ENCODE assay signal across 1 cellular context in genomic region chr16:58222532-58223316, GRCh38.
TF ChIP-seq lines count a peak whose summit lies in the region.

No MANE protein-coding gene starts in this region.

TF ChIP-seq in SK-N-SH treated with all-trans-retinoic acid at 6 μM for 48 hours, 23 proteins besides CTCF, POLR2A, EP300 and RAD21 (continued from another document):
- TF ChIP-seq, protein P1, sequence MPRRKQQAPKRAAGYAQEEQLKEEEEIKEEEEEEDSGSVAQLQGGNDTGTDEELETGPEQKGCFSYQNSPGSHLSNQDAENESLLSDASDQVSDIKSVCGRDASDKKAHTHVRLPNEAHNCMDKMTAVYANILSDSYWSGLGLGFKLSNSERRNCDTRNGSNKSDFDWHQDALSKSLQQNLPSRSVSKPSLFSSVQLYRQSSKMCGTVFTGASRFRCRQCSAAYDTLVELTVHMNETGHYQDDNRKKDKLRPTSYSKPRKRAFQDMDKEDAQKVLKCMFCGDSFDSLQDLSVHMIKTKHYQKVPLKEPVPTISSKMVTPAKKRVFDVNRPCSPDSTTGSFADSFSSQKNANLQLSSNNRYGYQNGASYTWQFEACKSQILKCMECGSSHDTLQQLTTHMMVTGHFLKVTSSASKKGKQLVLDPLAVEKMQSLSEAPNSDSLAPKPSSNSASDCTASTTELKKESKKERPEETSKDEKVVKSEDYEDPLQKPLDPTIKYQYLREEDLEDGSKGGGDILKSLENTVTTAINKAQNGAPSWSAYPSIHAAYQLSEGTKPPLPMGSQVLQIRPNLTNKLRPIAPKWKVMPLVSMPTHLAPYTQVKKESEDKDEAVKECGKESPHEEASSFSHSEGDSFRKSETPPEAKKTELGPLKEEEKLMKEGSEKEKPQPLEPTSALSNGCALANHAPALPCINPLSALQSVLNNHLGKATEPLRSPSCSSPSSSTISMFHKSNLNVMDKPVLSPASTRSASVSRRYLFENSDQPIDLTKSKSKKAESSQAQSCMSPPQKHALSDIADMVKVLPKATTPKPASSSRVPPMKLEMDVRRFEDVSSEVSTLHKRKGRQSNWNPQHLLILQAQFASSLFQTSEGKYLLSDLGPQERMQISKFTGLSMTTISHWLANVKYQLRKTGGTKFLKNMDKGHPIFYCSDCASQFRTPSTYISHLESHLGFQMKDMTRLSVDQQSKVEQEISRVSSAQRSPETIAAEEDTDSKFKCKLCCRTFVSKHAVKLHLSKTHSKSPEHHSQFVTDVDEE (CRISPR knock-in tag; IDR thresholded peaks at IDR 0.05) = no peak
- TF ChIP-seq, protein P2, sequence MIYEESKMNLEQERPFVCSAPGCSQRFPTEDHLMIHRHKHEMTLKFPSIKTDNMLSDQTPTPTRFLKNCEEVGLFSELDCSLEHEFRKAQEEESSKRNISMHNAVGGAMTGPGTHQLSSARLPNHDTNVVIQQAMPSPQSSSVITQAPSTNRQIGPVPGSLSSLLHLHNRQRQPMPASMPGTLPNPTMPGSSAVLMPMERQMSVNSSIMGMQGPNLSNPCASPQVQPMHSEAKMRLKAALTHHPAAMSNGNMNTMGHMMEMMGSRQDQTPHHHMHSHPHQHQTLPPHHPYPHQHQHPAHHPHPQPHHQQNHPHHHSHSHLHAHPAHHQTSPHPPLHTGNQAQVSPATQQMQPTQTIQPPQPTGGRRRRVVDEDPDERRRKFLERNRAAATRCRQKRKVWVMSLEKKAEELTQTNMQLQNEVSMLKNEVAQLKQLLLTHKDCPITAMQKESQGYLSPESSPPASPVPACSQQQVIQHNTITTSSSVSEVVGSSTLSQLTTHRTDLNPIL (CRISPR knock-in tag; IDR thresholded peaks at IDR 0.05; ENCODE audit: low read depth) = no peak
- no peak for TF ChIP-seq TCF4 (CRISPR knock-in tag; IDR thresholded peaks at IDR 0.05; ENCODE audit: borderline replicate concordance)
- TF ChIP-seq ZNF565 (CRISPR knock-in tag; conservative IDR thresholded peaks at IDR 0.05; ENCODE audit: low read depth) = no peak
- no peak for TF ChIP-seq RARB (CRISPR knock-in tag; IDR thresholded peaks at IDR 0.05)
- TF ChIP-seq ZFP30 (CRISPR knock-in tag; IDR thresholded peaks at IDR 0.05) = no peak
- TF ChIP-seq BACH2 (CRISPR knock-in tag; IDR thresholded peaks at IDR 0.05; ENCODE audit: borderline replicate concordance) = no peak
- TF ChIP-seq PPARA (CRISPR knock-in tag; IDR thresholded peaks at IDR 0.05; ENCODE audit: borderline replicate concordance) = no peak
- TF ChIP-seq, protein P3, sequence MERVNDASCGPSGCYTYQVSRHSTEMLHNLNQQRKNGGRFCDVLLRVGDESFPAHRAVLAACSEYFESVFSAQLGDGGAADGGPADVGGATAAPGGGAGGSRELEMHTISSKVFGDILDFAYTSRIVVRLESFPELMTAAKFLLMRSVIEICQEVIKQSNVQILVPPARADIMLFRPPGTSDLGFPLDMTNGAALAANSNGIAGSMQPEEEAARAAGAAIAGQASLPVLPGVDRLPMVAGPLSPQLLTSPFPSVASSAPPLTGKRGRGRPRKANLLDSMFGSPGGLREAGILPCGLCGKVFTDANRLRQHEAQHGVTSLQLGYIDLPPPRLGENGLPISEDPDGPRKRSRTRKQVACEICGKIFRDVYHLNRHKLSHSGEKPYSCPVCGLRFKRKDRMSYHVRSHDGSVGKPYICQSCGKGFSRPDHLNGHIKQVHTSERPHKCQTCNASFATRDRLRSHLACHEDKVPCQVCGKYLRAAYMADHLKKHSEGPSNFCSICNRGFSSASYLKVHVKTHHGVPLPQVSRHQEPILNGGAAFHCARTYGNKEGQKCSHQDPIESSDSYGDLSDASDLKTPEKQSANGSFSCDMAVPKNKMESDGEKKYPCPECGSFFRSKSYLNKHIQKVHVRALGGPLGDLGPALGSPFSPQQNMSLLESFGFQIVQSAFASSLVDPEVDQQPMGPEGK (CRISPR knock-in tag; IDR thresholded peaks at IDR 0.05; ENCODE audit: borderline replicate concordance) = no peak
